8 cellular contexts compared by ENCODE assay signal in genomic region chr5:65926276-65926761, GRCh38. TPM values are rescaled to one million over a fixed set of nuclear protein-coding genes. Genes with fewer than 3 reads are reported as not detected.
A peak's percentile ranks its signal among the peaks of the same experiment; 100 is the strongest.
DNase-seq lines count a peak whose midpoint lies in the region; ATAC-seq and TF ChIP-seq lines count a peak whose summit lies in the region.

TSS of gene ERBIN (plus strand) at chr5:65926575. CDS start at chr5:65992719, 66,144 bp downstream.

- H3K27ac ChIP-seq in left lung, result peak within 1 kb of the TSS; percentile 100

- DNase-seq in NCI-H1417 (lab: John Stamatoyannopoulos, UW) (peak in 2 of 3 experiments; percentile 64 to 76), NCI-H1417 treated with DMSO at 0.1 percent for 48 hours (lab: John Stamatoyannopoulos, UW) (no peak), NCI-H2196 (lab: John Stamatoyannopoulos, UW; ENCODE audit: unreplicated experiment) (peak; percentile 11), dedifferentiated amniotic fluid mesenchymal stem cell (ENCODE audit: extremely low spot score) (peak; percentile 67), left lung (peak; percentile 87 to 95)
- peak; percentile 40 to 60 for DNase-seq in activated CD4-positive, alpha-beta T cell treated with anti-CD3 and anti-CD28 coated beads, Interleukin-2, amount 50 U/mL, for 24 hours (ENCODE audit: low read depth in 1 of 2, low spot score in 1 of 2)
- peak; percentile 56 to 59 for DNase-seq in stimulated activated CD4-positive, alpha-beta T cell treated with anti-CD3 and anti-CD28 coated beads, Interleukin-2, amount 100 ng/mL, for 48 hours

- peak within 1 kb of the TSS; percentile 83 to 91 for H3K4me3 ChIP-seq in left lung

- TF ChIP-seq CTCF in left lung (IDR thresholded peaks at IDR 0.05), result no peak

- no peaks in the 10 kb centered on the region for H3K9me3 ChIP-seq in left lung

- H3K4me1 ChIP-seq in left lung, result peaks cover 6 to 44% of the 10 kb centered on the region in 2 donors

- no peaks in the 10 kb centered on the region for H3K36me3 ChIP-seq in left lung

- H3K27me3 ChIP-seq in left lung, result no peaks in the 10 kb centered on the region

- intact Hi-C loops in left lung (cut with DNase I), result no loop called here

- ATAC-seq in HG02852 (IDR thresholded peaks at IDR 0.05; ENCODE audit: unreplicated experiment) (peak; percentile 19), left lung (peak; percentile 64)

RNA-seq across cellular contexts. Expression of gene ERBIN, which starts in this region (rescaled TPM):
- 10 to 100 TPM; 73.1 to 77.8 TPM for total RNA-seq in left lung
